In genomic region chrX:72182924-72183323, GRCh38 we compare ENCODE assay signal across 1 cellular context.
TF ChIP-seq lines count a peak whose summit lies in the region.

No MANE protein-coding gene starts in this region.

TF ChIP-seq in endothelial cell of umbilical vein, 7 proteins besides CTCF, POLR2A, EP300 and RAD21 (continued from another document):
- TF ChIP-seq EZH2 (IDR thresholded peaks at IDR 0.05; ENCODE audit: borderline replicate concordance, low read depth, low read length, severe bottlenecking) (no peak), JUN (IDR thresholded peaks at IDR 0.05; ENCODE audit: borderline replicate concordance, insufficient read depth, insufficient read length, low read depth) (no peak)
